Comparison of ENCODE assay signal across 1 cellular context in the genomic region with DNA sequence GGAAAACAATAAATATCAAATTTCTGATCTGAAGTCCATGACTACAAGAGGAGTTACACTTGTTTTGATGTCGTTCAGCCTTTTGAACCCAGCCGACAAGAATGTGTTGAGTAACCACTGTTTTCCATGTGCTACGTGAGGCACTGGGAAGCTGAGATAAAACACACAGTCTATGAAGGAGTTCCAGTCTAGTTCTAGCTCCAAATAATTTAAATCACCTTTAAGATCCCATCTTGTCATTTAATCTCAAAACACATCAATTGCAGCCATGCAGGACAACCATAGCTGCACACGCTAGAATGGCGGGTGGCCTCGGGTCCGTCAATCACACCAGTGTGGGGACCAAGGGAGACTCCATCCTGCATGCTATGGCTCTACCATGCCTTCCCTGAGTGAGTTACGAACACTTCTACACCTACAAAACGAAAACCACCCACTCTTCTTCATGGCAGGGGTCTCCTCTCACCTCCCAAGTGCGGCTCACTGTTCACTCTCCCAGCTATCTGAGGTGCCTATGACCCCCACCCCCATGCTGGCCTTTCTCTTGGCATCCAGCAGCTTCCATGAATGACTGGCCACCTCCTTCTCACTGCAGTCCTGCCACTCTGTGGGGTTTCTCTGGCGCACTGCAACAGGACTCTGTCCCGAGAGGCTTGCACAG.
TF ChIP-seq lines count a peak whose summit lies in the region.

No MANE protein-coding gene starts in this region.

TF ChIP-seq in IMR-90, 13 proteins besides CTCF, POLR2A, EP300 and RAD21 (continued from another document):
- TF ChIP-seq ELK1 (IDR thresholded peaks at IDR 0.05; ENCODE audit: borderline replicate concordance, low read depth, low read length) = no peak
- TF ChIP-seq MXI1 (IDR thresholded peaks at IDR 0.05; ENCODE audit: borderline replicate concordance, low read depth, low read length) = 0 out of 2 replicates have a peak, but pooled peaks have one; percentile 23
- 0 out of 2 replicates have a peak, but pooled peaks have one; percentile 15 for TF ChIP-seq CEBPB (IDR thresholded peaks at IDR 0.05; ENCODE audit: low read depth, low read length)
